Comparison of ENCODE assay signal across 10 cellular contexts in the genomic region with DNA sequence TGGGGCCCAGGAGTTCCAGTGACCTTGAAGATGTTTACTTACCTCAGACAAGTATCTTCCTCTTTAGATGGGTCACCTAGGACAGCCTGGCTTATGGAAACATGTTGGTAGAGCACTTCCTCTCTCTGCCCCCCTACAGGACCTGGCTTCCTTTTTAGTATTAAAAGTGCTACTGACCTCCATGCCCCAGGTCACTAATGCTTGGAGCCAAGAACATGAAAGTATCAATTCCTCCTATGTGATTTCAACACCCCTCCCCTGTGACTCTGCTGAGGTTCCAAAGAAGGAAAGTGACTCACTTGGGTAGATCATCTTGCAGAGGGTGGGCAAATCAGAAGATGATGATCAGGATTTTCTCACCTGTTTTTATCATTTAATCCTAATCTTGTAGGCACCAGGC.
DNase-seq lines count a peak whose midpoint lies in the region; ATAC-seq and TF ChIP-seq lines count a peak whose summit lies in the region.
"Had no signal": no experiment of that assay in that cellular context is flagged by ENCODE, and none has a peak within 500 bp of the region (broad histone marks: within the 10 kb centered on the region; RNA-seq: fewer than 3 reads in every experiment).

No MANE protein-coding gene starts in this region.

- H3K36me3 ChIP-seq in PC-3 (ENCODE audit: low read depth, low read length) (no peaks in the 10 kb centered on the region), mammary epithelial cell (ENCODE audit: insufficient read depth, low read length) (no peaks in the 10 kb centered on the region)

- H3K4me1 ChIP-seq in PC-3 (ENCODE audit: insufficient read depth, low read length) (peaks cover 5% of the 10 kb centered on the region; the same call in 1 of the 2 replicates), mammary epithelial cell (ENCODE audit: insufficient read depth, low read length) (no peaks in the 10 kb centered on the region)

- no peak overlapping the region for H3K4me2 ChIP-seq in PC-3 (ENCODE audit: low read length)
- H3K4me2 ChIP-seq in mammary epithelial cell (ENCODE audit: insufficient read depth, low read depth, low read length) = no peak overlapping the region

- intact Hi-C loops in PC-3 (cut with micrococcal nuclease) = loop anchor here (1.0 to 5.0 kb wide), 5 partner anchors 123 to 405 kb away; no protein-coding TSS in a partner anchor
- intact Hi-C loops in mammary epithelial cell (cut with micrococcal nuclease) = loop anchor here (1.0 to 10.0 kb wide), 4 partner anchors 125 to 405 kb away; partner anchors contain the start of gene CCDC6

- DNase-seq in GM19238 (ENCODE audit: insufficient read length, low spot score) (peak; percentile 4), PC-3 (peak; percentile 40), nephron progenitor cell (no peak), osteocyte (ENCODE audit: extremely low spot score, unreplicated experiment) (no peak), NCI-H2171 treated with DMSO at 0.1 percent for 48 hours (lab: John Stamatoyannopoulos, UW) (no peak), mammary epithelial cell (no peak)
- DNase-seq in activated naive CD4-positive, alpha-beta T cell treated with anti-CD3 and anti-CD28 coated beads, Interleukin-2, amount 10 ng/mL, durations not matched to agents 7 days and 5 days = no peak
- DNase-seq: activated naive CD8-positive, alpha-beta T cell treated with anti-CD3 and anti-CD28 coated beads, Interleukin-2, amount 10 ng/mL, durations not matched to agents 7 days and 5 days; NK-92 treated with Interleukin-12 subunit alpha and Interleukin-12 subunit beta, amount 100 ng/mL, for 24 hours had no signal

- H2AFZ ChIP-seq in PC-3 (ENCODE audit: low read length) = no peak overlapping the region
- H2AFZ ChIP-seq in mammary epithelial cell (ENCODE audit: low read depth, low read length) = no peak overlapping the region

- H3K4me1 Mint-ChIP-seq in nephron progenitor cell = peaks cover 5% of the 10 kb centered on the region
- H3K4me1 Mint-ChIP-seq in osteocyte (ENCODE audit: unreplicated experiment) = no peaks in the 10 kb centered on the region
- no peaks in the 10 kb centered on the region for H3K4me1 Mint-ChIP-seq in activated naive CD4-positive, alpha-beta T cell treated with anti-CD3 and anti-CD28 coated beads, Interleukin-2, amount 10 ng/mL, durations not matched to agents 7 days and 5 days
- H3K4me1 Mint-ChIP-seq: activated naive CD8-positive, alpha-beta T cell treated with anti-CD3 and anti-CD28 coated beads, Interleukin-2, amount 10 ng/mL, durations not matched to agents 7 days and 5 days had no signal

- H3K9me2 ChIP-seq in PC-3 (replicated peaks; ENCODE audit: low read length) = no peaks in the 10 kb centered on the region

- dilution Hi-C loops in mammary epithelial cell (cut with HindIII; ENCODE audit: low sequenced_read_pairs) = no loop called here

- H3K9ac ChIP-seq in PC-3 (ENCODE audit: low read length) (no peak overlapping the region), mammary epithelial cell (ENCODE audit: insufficient read depth, low read length) (no peak overlapping the region)

- in situ Hi-C loops in mammary epithelial cell (cut with MboI; ENCODE audit: low sequenced_read_pairs in 2 of 2) = loop anchor here (10.0 to 25.0 kb wide), 3 partner anchors 169 to 794 kb away; no protein-coding TSS in a partner anchor

- H3F3A ChIP-seq in PC-3 (ENCODE audit: low read length, unreplicated experiment) = no peaks in the 10 kb centered on the region

- no peak overlapping the region for H3K4me3 Mint-ChIP-seq in nephron progenitor cell
- H3K4me3 Mint-ChIP-seq in osteocyte (ENCODE audit: unreplicated experiment) = no peak overlapping the region
- H3K4me3 Mint-ChIP-seq in activated naive CD4-positive, alpha-beta T cell treated with anti-CD3 and anti-CD28 coated beads, Interleukin-2, amount 10 ng/mL, durations not matched to agents 7 days and 5 days = no peak overlapping the region
- H3K4me3 Mint-ChIP-seq: activated naive CD8-positive, alpha-beta T cell treated with anti-CD3 and anti-CD28 coated beads, Interleukin-2, amount 10 ng/mL, durations not matched to agents 7 days and 5 days had no signal

- no peaks in the 10 kb centered on the region for H4K20me1 ChIP-seq in PC-3 (ENCODE audit: low read length)
- H4K20me1 ChIP-seq in mammary epithelial cell (ENCODE audit: insufficient read depth, low read length) = no peaks in the 10 kb centered on the region

- no peaks in the 10 kb centered on the region for H3K9me3 ChIP-seq in PC-3 (ENCODE audit: low read length)
- no peaks in the 10 kb centered on the region for H3K9me3 ChIP-seq in mammary epithelial cell (replicated peaks; ENCODE audit: insufficient read depth, low read length)

- H3K4me3 ChIP-seq in PC-3 (ENCODE audit: low read length) (no peak overlapping the region), mammary epithelial cell (replicated peaks in 1 of 3; ENCODE audit: insufficient read depth in 1 of 3, low read depth in 2 of 3, low read length in 3 of 3) (no peak overlapping the region)

- H3K9me3 Mint-ChIP-seq in nephron progenitor cell = no peaks in the 10 kb centered on the region
- no peaks in the 10 kb centered on the region for H3K9me3 Mint-ChIP-seq in osteocyte (ENCODE audit: unreplicated experiment)
- no peaks in the 10 kb centered on the region for H3K9me3 Mint-ChIP-seq in activated naive CD4-positive, alpha-beta T cell treated with anti-CD3 and anti-CD28 coated beads, Interleukin-2, amount 10 ng/mL, durations not matched to agents 7 days and 5 days
- H3K9me3 Mint-ChIP-seq: activated naive CD8-positive, alpha-beta T cell treated with anti-CD3 and anti-CD28 coated beads, Interleukin-2, amount 10 ng/mL, durations not matched to agents 7 days and 5 days had no signal

- no TSS peak for BruUV-seq in PC-3 (replicated peaks; lab: Mats Ljungman, UMichigan)
- no TSS peak for BruUV-seq in mammary epithelial cell (replicated peaks; lab: Mats Ljungman, UMichigan)

- TF ChIP-seq CTCF in PC-3 (conservative IDR thresholded peaks at IDR 0.05; ENCODE audit: low read depth, low read length) (no peak), nephron progenitor cell (IDR thresholded peaks at IDR 0.05) (no peak), osteocyte (IDR thresholded peaks at IDR 0.05) (no peak), mammary epithelial cell (conservative IDR thresholded peaks at IDR 0.05 in 1 of 2, IDR thresholded peaks at IDR 0.05 in 1 of 2; ENCODE audit: extremely low read depth in 1 of 2, insufficient read depth in 1 of 2, low read depth in 1 of 2, low read length in 2 of 2) (no peak)

- H3K27me3 ChIP-seq in PC-3 (ENCODE audit: low read length) = no peaks in the 10 kb centered on the region
- no peaks in the 10 kb centered on the region for H3K27me3 ChIP-seq in mammary epithelial cell (ENCODE audit: insufficient read depth, low read length)

- POLR2A ChIA-PET in PC-3 (lab: Charles Lee; ENCODE audit: unreplicated experiment) = no interaction called here

- ATAC-seq in HG02884 (IDR thresholded peaks at IDR 0.05; ENCODE audit: unreplicated experiment) = peak; percentile 48
- ATAC-seq in PC-3 = no peak

- peaks cover 11% of the 10 kb centered on the region for H3K36me3 Mint-ChIP-seq in nephron progenitor cell (ENCODE audit: low read depth)
- H3K36me3 Mint-ChIP-seq in osteocyte (ENCODE audit: unreplicated experiment) = no peaks in the 10 kb centered on the region
- no peaks in the 10 kb centered on the region for H3K36me3 Mint-ChIP-seq in activated naive CD4-positive, alpha-beta T cell treated with anti-CD3 and anti-CD28 coated beads, Interleukin-2, amount 10 ng/mL, durations not matched to agents 7 days and 5 days
- H3K36me3 Mint-ChIP-seq: activated naive CD8-positive, alpha-beta T cell treated with anti-CD3 and anti-CD28 coated beads, Interleukin-2, amount 10 ng/mL, durations not matched to agents 7 days and 5 days had no signal

- H3K27ac ChIP-seq in PC-3 (ENCODE audit: low read length) (no peak overlapping the region), mammary epithelial cell (ENCODE audit: insufficient read depth, low read depth, low read length) (no peak overlapping the region)

- H3K79me2 ChIP-seq in PC-3 (ENCODE audit: low read length) = no peaks in the 10 kb centered on the region
- no peaks in the 10 kb centered on the region for H3K79me2 ChIP-seq in mammary epithelial cell (ENCODE audit: insufficient read depth, low read length)

- CTCF ChIA-PET in PC-3 (lab: Charles Lee) = interaction anchor here (0.6 to 1.2 kb wide), 4 partner anchors 125 to 920 kb away, joined by 4 to 8 read pairs (median 6); no protein-coding TSS in a partner anchor
- CTCF ChIA-PET in mammary epithelial cell (lab: Charles Lee; ENCODE audit: low non-redundant PET) = no interaction called here
- CTCF ChIA-PET in activated naive CD4-positive, alpha-beta T cell treated with anti-CD3 and anti-CD28 coated beads, Interleukin-2, amount 10 ng/mL, durations not matched to agents 7 days and 5 days (lab: Charles Lee) = interaction anchor here (0.7 to 2.1 kb wide), 4 partner anchors 165 to 406 kb away, joined by 3 to 8 read pairs (median 7); no protein-coding TSS in a partner anchor

- H3K27me3 Mint-ChIP-seq in nephron progenitor cell (ENCODE audit: low read depth, poor library complexity) (peaks cover 6% of the 10 kb centered on the region), osteocyte (ENCODE audit: unreplicated experiment) (no peaks in the 10 kb centered on the region)
- H3K27me3 Mint-ChIP-seq in activated naive CD4-positive, alpha-beta T cell treated with anti-CD3 and anti-CD28 coated beads, Interleukin-2, amount 10 ng/mL, durations not matched to agents 7 days and 5 days = no peaks in the 10 kb centered on the region

- H3K27ac Mint-ChIP-seq in nephron progenitor cell (peak overlapping the region; percentile 84), osteocyte (ENCODE audit: unreplicated experiment) (no peak overlapping the region)
- H3K27ac Mint-ChIP-seq in activated naive CD4-positive, alpha-beta T cell treated with anti-CD3 and anti-CD28 coated beads, Interleukin-2, amount 10 ng/mL, durations not matched to agents 7 days and 5 days = no peak overlapping the region
- H3K27ac Mint-ChIP-seq: activated naive CD8-positive, alpha-beta T cell treated with anti-CD3 and anti-CD28 coated beads, Interleukin-2, amount 10 ng/mL, durations not matched to agents 7 days and 5 days had no signal

Comparison
In these comparisons a context has a peak if more than half of its experiments do, and no peak if none do; other contexts are left out.
1. DNase-seq: peak in GM19238 (single experiment) and PC-3 (single experiment); none in nephron progenitor cell (single experiment), osteocyte (single experiment), NCI-H2171 treated with DMSO at 0.1 percent for 48 hours (single experiment), mammary epithelial cell (single experiment) and activated naive CD4-positive, alpha-beta T cell treated with anti-CD3 and anti-CD28 coated beads, Interleukin-2, amount 10 ng/mL, durations not matched to agents 7 days and 5 days (single experiment).